Comparison of ENCODE assay signal across 8 cellular contexts in the genomic region with DNA sequence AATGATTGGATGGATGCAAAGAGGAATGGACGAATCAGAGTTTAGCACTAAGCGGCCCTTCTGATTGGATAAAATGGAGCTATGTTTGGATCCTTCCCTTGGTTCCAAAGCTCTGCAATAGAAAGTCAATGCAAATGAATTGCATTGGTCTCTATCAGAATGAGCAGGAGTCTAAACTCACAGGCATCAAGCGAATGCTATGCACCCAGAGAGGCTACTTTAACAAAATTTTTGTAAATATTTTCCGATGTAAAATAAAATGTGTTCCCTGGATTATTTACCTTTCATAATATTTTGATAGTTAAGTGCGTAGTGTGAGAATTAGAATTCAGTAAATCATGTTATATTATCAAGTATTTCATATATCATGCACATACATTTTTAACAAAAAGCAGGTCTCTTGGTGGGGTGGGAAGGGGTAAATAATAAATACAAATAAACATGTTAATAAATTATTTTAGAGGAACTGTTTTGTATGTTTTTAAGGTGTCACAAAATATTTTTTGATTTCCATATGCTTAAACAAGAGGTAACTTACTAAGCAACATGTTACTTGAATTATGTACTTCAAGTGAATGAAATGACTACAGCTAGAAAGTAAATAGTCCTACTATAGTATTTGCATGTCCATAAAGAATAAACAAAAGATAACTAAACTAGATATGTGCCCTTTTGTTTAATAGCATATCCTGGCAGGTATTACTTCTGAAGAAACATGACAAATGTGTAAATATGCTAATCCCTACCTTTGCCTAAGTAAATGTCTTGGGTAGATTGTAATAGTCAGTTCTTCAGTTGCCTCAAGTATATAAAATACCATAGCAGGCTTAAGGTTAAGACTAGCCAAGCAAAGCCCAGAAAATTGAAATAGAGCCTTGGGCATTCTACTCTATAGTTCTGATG. TPM values are rescaled to one million over a fixed set of nuclear protein-coding genes. Genes with fewer than 3 reads are reported as not detected.
DNase-seq lines count a peak whose midpoint lies in the region; ATAC-seq and TF ChIP-seq lines count a peak whose summit lies in the region.

No MANE protein-coding gene starts in this region.

- CTCF ChIA-PET in T-cell (lab: Charles Lee): interaction anchor here in 1 of 2 donors (0.5 to 1.3 kb wide), 12 partner anchors 9 to 1477 kb away, joined by 3 to 11 read pairs (median 3); partner anchors contain the start of genes GALK1 and WBP2

- no peaks in the 10 kb centered on the region for H3K9me3 ChIP-seq in esophagus squamous epithelium
- H3K9me3 ChIP-seq in skeletal muscle satellite cell (replicated peaks; ENCODE audit: low read length): no peaks in the 10 kb centered on the region

- ATAC-seq in T-cell (replicated peaks in 1 of 4) (no peak), GM19463 (IDR thresholded peaks at IDR 0.05; ENCODE audit: unreplicated experiment) (no peak)

- peak overlapping the region; percentile 97 to 99 for H3K27ac Mint-ChIP-seq in T-cell

- H3K36me3 ChIP-seq in esophagus squamous epithelium (peaks cover 0 to 37% (median 14%) of the 10 kb centered on the region in 3 donors), skeletal muscle satellite cell (ENCODE audit: insufficient read depth, low read length) (peaks cover 30% of the 10 kb centered on the region)

- DNase-seq in HL-60 (ENCODE audit: low read depth in 1 of 2, low spot score in 1 of 2) (no peak), T-cell (no peak), esophagus squamous epithelium (lab: John Stamatoyannopoulos, UW) (no peak), NCI-H1092 treated with DMSO at 0.1 percent for 48 hours (lab: John Stamatoyannopoulos, UW) (no peak), NCI-H2029 (lab: John Stamatoyannopoulos, UW) (no peak), NAMALWA (ENCODE audit: low spot score) (no peak)

- H3K4me3 ChIP-seq in HL-60 (replicated peaks; ENCODE audit: insufficient read depth, low read length) (no peak overlapping the region), esophagus squamous epithelium (peak overlapping the region in 1 of 4 donors; percentile 64), skeletal muscle satellite cell (ENCODE audit: low read length) (no peak overlapping the region)

- POLR2A ChIA-PET in T-cell (lab: Charles Lee): interaction anchor here (0.5 to 1.1 kb wide), 21 partner anchors 9 to 457 kb away, joined by 3 to 24 read pairs (median 4); partner anchors contain the start of genes GALK1 (in 1 of the 2), RECQL5 (in 1 of the 2), SAP30BP (in 1 of the 2) and WBP2 (in 1 of the 2)

- H3K9ac ChIP-seq in skeletal muscle satellite cell (ENCODE audit: low read depth, low read length): no peak overlapping the region

- 21% methylated on average over 5 of the region's 5 CpGs for WGBS in esophagus squamous epithelium, 2 donors

- peaks cover 37% of the 10 kb centered on the region for H3K36me3 Mint-ChIP-seq in T-cell

- H3K4me1 ChIP-seq in esophagus squamous epithelium (peaks cover 36 to 75% (median 37%) of the 10 kb centered on the region in 3 donors), skeletal muscle satellite cell (ENCODE audit: control insufficient read depth, insufficient read depth, low read length) (peaks cover 29% of the 10 kb centered on the region)

- intact Hi-C loops in esophagus squamous epithelium (cut with DNase I): no loop called here

- H3K4me2 ChIP-seq in skeletal muscle satellite cell (ENCODE audit: low read length): peak overlapping the region; percentile 45

- H3K9me3 Mint-ChIP-seq in T-cell: no peaks in the 10 kb centered on the region

- peak overlapping the region; percentile 89 to 95 (median 93) for H3K4me3 Mint-ChIP-seq in T-cell

- H3K27me3 Mint-ChIP-seq in T-cell: peaks cover 0 to 1% of the 10 kb centered on the region in 2 donors

- H3K27ac ChIP-seq in HL-60 (replicated peaks) (peak overlapping the region; percentile 22), esophagus squamous epithelium (peak overlapping the region; percentile 50 to 99 (median 96))

- TF ChIP-seq CTCF in HL-60 (IDR thresholded peaks at IDR 0.05; ENCODE audit: insufficient read depth, low read length) (no peak), esophagus squamous epithelium (IDR thresholded peaks at IDR 0.05) (no peak)

- peaks cover 59 to 66% (median 61%) of the 10 kb centered on the region in 3 donors for H3K4me1 Mint-ChIP-seq in T-cell

- no peak for TF ChIP-seq POLR2A in esophagus squamous epithelium (IDR thresholded peaks at IDR 0.05)

- no peaks in the 10 kb centered on the region for H3K27me3 ChIP-seq in HL-60 (ENCODE audit: insufficient read depth, poor library complexity, severe bottlenecking)
- no peaks in the 10 kb centered on the region for H3K27me3 ChIP-seq in esophagus squamous epithelium
- H3K27me3 ChIP-seq in skeletal muscle satellite cell (ENCODE audit: control insufficient read depth, insufficient read depth, low read length): no peaks in the 10 kb centered on the region

RNA-seq across cellular contexts. Expression of gene UNK, which starts 4.4 kb away (rescaled TPM):
- total RNA-seq in T-cell (10 to 100 TPM; 37.1 to 50.3 (median 39.2) TPM), esophagus squamous epithelium (10 to 100 TPM; 14.8 to 27.3 (median 20.4) TPM)
- total RNA-seq in skeletal muscle satellite cell (2012; rRNA removed): 10.9 and 12.9 TPM in 2 replicates

RNA-seq across cellular contexts. Expression of gene GALK1, which starts 15.2 kb away (rescaled TPM):
- total RNA-seq in T-cell: 10 to 100 TPM in 4 of 5 donors, 1 to 10 TPM in 1; 8.4 to 35.7 (median 26.7) TPM
- total RNA-seq in esophagus squamous epithelium: 10 to 100 TPM; 16.4 to 30.9 (median 20.2) TPM
- 41.8 and 53.3 TPM in 2 replicates for total RNA-seq in skeletal muscle satellite cell (2012; rRNA removed)

RNA-seq across cellular contexts. Expression of gene ITGB4, which starts 59.0 kb away (rescaled TPM):
- 1 to 10 TPM in 4 of 5 donors, under 1 TPM in 1; 0.68 to 1.6 (median 1.5) TPM for total RNA-seq in T-cell
- total RNA-seq in esophagus squamous epithelium: 100 to 1,000 TPM in 1 of 4 donors, 10 to 100 TPM in 3; 60.6 to 115 (median 82.3) TPM
- not detected in 2 replicates for total RNA-seq in skeletal muscle satellite cell (2012; rRNA removed)

Comparison
In these comparisons a context has a peak if more than half of its experiments do, and no peak if none do; other contexts are left out.
1. RNA of gene ITGB4, which starts 59.0 kb away (total RNA-seq): 60.6 to 115 TPM in esophagus squamous epithelium; 0.68 to 1.6 TPM in T-cell; every median in the first group is over 10 times any median in the second.